Comparison of ENCODE assay signal across 1 cellular context in the genomic region with DNA sequence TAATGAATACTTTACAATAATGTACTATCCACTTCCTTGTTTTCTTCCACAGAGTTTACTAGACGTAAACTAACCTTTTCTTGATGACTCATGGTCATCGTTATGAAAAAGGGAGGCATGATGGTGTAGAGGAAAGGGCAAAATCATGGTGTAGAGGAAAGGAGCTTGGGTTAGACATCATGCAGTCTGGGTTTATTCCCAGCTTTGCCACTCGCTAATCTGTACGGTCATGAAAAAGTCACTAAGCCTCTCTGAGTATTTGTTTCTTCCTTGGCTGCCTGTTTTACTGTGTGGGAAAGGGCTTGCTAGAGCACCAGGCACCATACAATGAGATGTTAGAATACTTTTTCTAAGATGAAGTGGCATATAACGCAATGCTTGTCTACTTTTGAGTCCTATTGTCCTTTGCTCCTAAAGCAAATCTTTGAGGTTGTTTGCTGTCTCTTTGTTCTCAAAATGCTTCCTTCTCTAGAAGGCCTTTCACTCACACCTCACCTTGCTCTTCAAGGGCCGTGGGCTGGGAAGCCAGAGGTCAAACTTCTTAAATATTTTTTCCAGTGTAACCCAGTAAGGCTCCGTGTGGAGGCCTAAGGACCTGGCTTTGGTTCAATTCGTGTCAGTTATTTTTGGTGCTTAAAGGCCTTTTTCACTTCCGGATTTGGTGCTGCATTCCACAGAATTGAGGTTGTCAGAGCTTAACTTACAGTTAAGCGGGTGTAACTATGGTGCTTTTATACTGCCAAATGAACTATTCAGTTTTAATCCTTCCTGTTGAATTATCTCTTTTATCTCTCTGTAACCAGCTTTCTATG.
TF ChIP-seq lines count a peak whose summit lies in the region.

No MANE protein-coding gene starts in this region.

TF ChIP-seq in A549, 52 proteins besides CTCF, POLR2A, EP300 and RAD21 (continued from another document):
- TF ChIP-seq, protein P1, sequence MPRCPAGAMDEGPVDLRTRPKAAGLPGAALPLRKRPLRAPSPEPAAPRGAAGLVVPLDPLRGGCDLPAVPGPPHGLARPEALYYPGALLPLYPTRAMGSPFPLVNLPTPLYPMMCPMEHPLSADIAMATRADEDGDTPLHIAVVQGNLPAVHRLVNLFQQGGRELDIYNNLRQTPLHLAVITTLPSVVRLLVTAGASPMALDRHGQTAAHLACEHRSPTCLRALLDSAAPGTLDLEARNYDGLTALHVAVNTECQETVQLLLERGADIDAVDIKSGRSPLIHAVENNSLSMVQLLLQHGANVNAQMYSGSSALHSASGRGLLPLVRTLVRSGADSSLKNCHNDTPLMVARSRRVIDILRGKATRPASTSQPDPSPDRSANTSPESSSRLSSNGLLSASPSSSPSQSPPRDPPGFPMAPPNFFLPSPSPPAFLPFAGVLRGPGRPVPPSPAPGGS (IDR thresholded peaks at IDR 0.05) = no peak
- TF ChIP-seq, protein P2, sequence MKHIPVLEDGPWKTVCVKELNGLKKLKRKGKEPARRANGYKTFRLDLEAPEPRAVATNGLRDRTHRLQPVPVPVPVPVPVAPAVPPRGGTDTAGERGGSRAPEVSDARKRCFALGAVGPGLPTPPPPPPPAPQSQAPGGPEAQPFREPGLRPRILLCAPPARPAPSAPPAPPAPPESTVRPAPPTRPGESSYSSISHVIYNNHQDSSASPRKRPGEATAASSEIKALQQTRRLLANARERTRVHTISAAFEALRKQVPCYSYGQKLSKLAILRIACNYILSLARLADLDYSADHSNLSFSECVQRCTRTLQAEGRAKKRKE (CRISPR knock-in tag; IDR thresholded peaks at IDR 0.05; ENCODE audit: low read depth) = no peak
- TF ChIP-seq ZC3H11A (IDR thresholded peaks at IDR 0.05) (no peak), MAFK (IDR thresholded peaks at IDR 0.05; ENCODE audit: partially characterized antibody) (peak; percentile 7), FOSL2 (IDR thresholded peaks at IDR 0.05) (no peak), FOSL2 (CRISPR knock-in tag; IDR thresholded peaks at IDR 0.05) (peak; percentile 51), HOXA7 (CRISPR knock-in tag; IDR thresholded peaks at IDR 0.05) (no peak)
